Comparison of ENCODE assay signal across 24 cellular contexts in the genomic region with DNA sequence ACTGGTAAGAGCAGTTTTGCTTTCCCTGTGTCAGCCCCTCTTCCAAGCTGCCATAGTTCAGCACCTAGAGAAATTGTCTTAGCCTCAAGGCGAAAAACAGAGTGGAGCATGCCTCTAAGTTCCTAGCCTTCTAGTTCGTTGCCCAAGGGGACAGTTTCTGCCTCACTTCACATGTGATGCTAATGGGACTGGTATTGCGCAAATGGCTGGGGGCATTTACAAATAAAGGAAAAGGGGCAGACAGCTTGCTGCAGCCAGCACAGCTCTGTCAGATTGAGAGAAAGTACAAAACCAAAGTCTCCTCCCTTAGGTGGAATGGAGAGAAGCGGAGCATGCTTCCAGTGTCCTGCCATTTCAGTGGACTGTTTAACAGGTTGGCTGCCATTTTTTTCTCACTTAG.
"Had no signal": no experiment of that assay in that cellular context is flagged by ENCODE, and none has a peak within 500 bp of the region (broad histone marks: within the 10 kb centered on the region; RNA-seq: fewer than 3 reads in every experiment).

No MANE protein-coding gene starts in this region.

- ATAC-seq: activated CD8-positive, alpha-beta T cell treated with anti-CD3 and anti-CD28 coated beads, Interleukin-2, amount 10 ng/mL, durations not matched to agents 7 days and 5 days; body of pancreas; WTC11 had no signal

- H3K27me3 ChIP-seq: ascending aorta, body of pancreas, Peyer's patch, SJSA1 had no signal

- H3K4me1 ChIP-seq: ascending aorta, body of pancreas, Peyer's patch, SJSA1 had no signal

- H3K4me3 ChIP-seq: ascending aorta, body of pancreas, Peyer's patch, SJSA1 had no signal

- H3K36me3 ChIP-seq: ascending aorta, Peyer's patch, SJSA1 had no signal

- H3K9ac ChIP-seq: KMS-11 had no signal

- H3K9me3 ChIP-seq: body of pancreas, Peyer's patch, SJSA1 had no signal

- H3K4me2 ChIP-seq: KMS-11 had no signal

- DNase-seq: activated CD4-positive, alpha-beta T cell treated with anti-CD3 and anti-CD28 coated beads for 48 hours; activated CD4-positive, alpha-beta T cell treated with anti-CD3 and anti-CD28 coated beads, Interleukin-2, amount 50 U/mL, for 4 hours; activated CD4-positive, CD25-positive, alpha-beta regulatory T cell treated with anti-CD3 and anti-CD28 coated beads, Interleukin-2, amount 50 U/mL, for 72 hours; activated CD8-positive, alpha-beta memory T cell treated with anti-CD3 and anti-CD28 coated beads, Interleukin-2, amount 50 U/mL, for 48 hours; activated CD8-positive, alpha-beta T cell treated with anti-CD3 and anti-CD28 coated beads, Interleukin-2, amount 10 ng/mL, durations not matched to agents 7 days and 5 days; activated T-cell treated with anti-CD3 and anti-CD28 coated beads, Interleukin-2, amount 50 U/mL, for 1 hour; body of pancreas; central memory CD4-positive, alpha-beta T cell; MM.1S; NCI-H1105; NCI-H1436; NCI-H1694 treated with DMSO at 0.1 percent for 48 hours; NCI-H2029 treated with DMSO at 0.1 percent for 48 hours; NCI-H345; NCI-H510A; NCI-H526 treated with DMSO at 0.1 percent for 48 hours; NK-92 treated with Interleukin-12 subunit alpha and Interleukin-12 subunit beta, amount 100 ng/mL, for 24 hours; Peyer's patch; SHP77 had no signal

- H3K27ac ChIP-seq: ascending aorta, body of pancreas, KMS-11, Peyer's patch, RWPE1, SJSA1 had no signal
